In the genomic region with DNA sequence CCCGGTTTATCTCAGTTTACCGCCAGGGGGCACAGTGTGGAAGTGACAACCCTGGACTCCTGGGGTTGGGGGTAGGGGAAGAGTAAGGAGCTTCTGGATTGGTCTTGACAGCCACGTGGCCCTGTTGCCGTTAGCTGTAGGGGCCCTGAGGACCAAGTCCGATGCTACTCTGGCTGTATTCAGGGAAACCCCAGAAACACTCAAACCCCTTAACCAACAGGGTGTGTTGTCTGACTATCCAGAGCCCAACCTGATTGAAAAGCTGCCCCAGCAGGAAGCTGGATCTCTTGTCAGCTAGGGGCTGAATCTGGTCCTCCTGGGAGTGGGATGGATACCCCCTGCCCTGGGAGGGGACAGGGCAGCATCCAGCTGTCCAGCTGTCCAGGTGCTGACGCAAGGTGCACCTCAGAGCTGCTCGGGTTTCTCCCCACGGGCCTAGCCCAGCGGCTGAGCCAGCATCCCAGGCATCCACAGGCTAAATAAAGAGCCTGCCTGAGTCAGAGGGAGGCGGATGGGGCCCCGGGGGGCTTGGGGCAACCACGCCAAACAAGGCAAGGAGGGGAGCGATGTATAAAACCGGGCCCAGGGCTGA, we compare ENCODE assay signal across 8 cellular contexts. TPM values are rescaled to one million over a fixed set of nuclear protein-coding genes. Genes with fewer than 3 reads are reported as not detected.
DNase-seq lines count a peak whose midpoint lies in the region; ATAC-seq lines count a peak whose summit lies in the region.

No MANE protein-coding gene starts in this region.

- DNase-seq in NCI-H524 (lab: John Stamatoyannopoulos, UW) (peak; percentile 69 to 85), NCI-H524 treated with DMSO at 0.1 percent for 48 hours (lab: John Stamatoyannopoulos, UW) (no peak), LHCN-M2 (ENCODE audit: low read depth) (peak; percentile 50), SK-N-MC (ENCODE audit: low read depth, low spot score) (peak; percentile 24), amniotic stem cell (lab: John Stamatoyannopoulos, UW) (peak; percentile 9), hippocampal formation (lab: John Stamatoyannopoulos, UW) (peak; percentile 38 to 49)
- peak; percentile 40 for DNase-seq in stimulated activated CD4-positive, alpha-beta T cell treated with anti-CD3 and anti-CD28 coated beads, Interleukin-12 subunit alpha, Interleukin-12 subunit beta, amount 100 ng/mL, for 4 hours

- H3K9me3 ChIP-seq in SK-N-MC (ENCODE audit: low read depth, low read length), result no peaks in the 10 kb centered on the region

- peak overlapping the region; percentile 53 for H3K4me3 ChIP-seq in SK-N-MC

- no peak overlapping the region for H3K27ac ChIP-seq in SK-N-MC

- no peaks in the 10 kb centered on the region for H3K36me3 ChIP-seq in SK-N-MC (ENCODE audit: insufficient read depth, low read length)

- ATAC-seq in GM19324 (IDR thresholded peaks at IDR 0.05; ENCODE audit: low FRiP score, unreplicated experiment), result no peak

- no peak overlapping the region for H3K9ac ChIP-seq in SK-N-MC (ENCODE audit: insufficient read length)

RNA-seq across cellular contexts. Expression of a gene that starts 3.1 kb away (rescaled TPM):
- 64.4 and 65.7 TPM in 2 replicates for total RNA-seq in LHCN-M2 (2014; rRNA removed)
- polyA plus RNA-seq in LHCN-M2 (2012), result 73.0 TPM

RNA-seq across cellular contexts. Expression of a gene that starts 18.7 kb away (rescaled TPM):
- not detected in 2 replicates for total RNA-seq in LHCN-M2 (2014; rRNA removed)
- polyA plus RNA-seq in LHCN-M2 (2012), result 0.04 TPM

RNA-seq across cellular contexts. Expression of a gene that starts 48.0 kb away (rescaled TPM):
- 246 and 264 TPM in 2 replicates for total RNA-seq in LHCN-M2 (2014; rRNA removed)
- 100.0 TPM for polyA plus RNA-seq in LHCN-M2 (2012)

RNA-seq across cellular contexts. Expression of a gene that starts 48.2 kb away (rescaled TPM):
- total RNA-seq in LHCN-M2 (2014; rRNA removed), result 4.2 and 4.4 TPM in 2 replicates
- polyA plus RNA-seq in LHCN-M2 (2012), result 2.7 TPM
